Comparison of ENCODE assay signal across 17 cellular contexts in genomic region chrX:28189011-28189410, GRCh38.
DNase-seq lines count a peak whose midpoint lies in the region; ATAC-seq, FAIRE-seq and TF ChIP-seq lines count a peak whose summit lies in the region.
"Had no signal": no experiment of that assay in that cellular context is flagged by ENCODE, and none has a peak within 500 bp of the region (broad histone marks: within the 10 kb centered on the region; RNA-seq: fewer than 3 reads in every experiment).

No MANE protein-coding gene starts in this region.

- DNase-seq in AG04450 (ENCODE audit: low read depth, low spot score) (peak; percentile 47), MV-4-11 (lab: John Stamatoyannopoulos, UW) (peak; percentile 51), chondrocyte (ENCODE audit: low spot score) (no peak), kidney (no peak), left cardiac atrium (no peak), NCI-H69 (lab: John Stamatoyannopoulos, UW) (no peak)
- DNase-seq in stimulated activated effector memory CD8-positive, alpha-beta T cell treated with anti-CD3 and anti-CD28 coated beads, Interleukin-12 subunit alpha, Interleukin-12 subunit beta, amount 100 ng/mL, for 72 hours (ENCODE audit: low spot score in 2 of 2), result no peak
- DNase-seq: colonic mucosa, NCI-H1694, NCI-H510A treated with DMSO at 0.1 percent for 48 hours, occipital lobe, Peyer's patch, T-helper 1 cell had no signal

- H3K9ac ChIP-seq in kidney (ENCODE audit: low read length in 2 of 2), result no peak overlapping the region

- H3K4me1 Mint-ChIP-seq in chondrocyte (ENCODE audit: low read depth), result peaks cover 7% of the 10 kb centered on the region
- no peaks in the 10 kb centered on the region for H3K4me1 Mint-ChIP-seq in stimulated activated effector memory CD8-positive, alpha-beta T cell treated with anti-CD3 and anti-CD28 coated beads, Interleukin-12 subunit alpha, Interleukin-12 subunit beta, amount 100 ng/mL, for 72 hours
- H3K4me1 Mint-ChIP-seq: GM23338 had no signal

- POLR2A ChIA-PET in AG04450 (lab: Yijun Ruan, JAX), result no interaction called here

- FAIRE-seq in kidney (lab: Jason Lieb, UNC), result peak; percentile 60

- no peaks in the 10 kb centered on the region for H3K36me3 Mint-ChIP-seq in chondrocyte (ENCODE audit: low read depth)
- no peaks in the 10 kb centered on the region for H3K36me3 Mint-ChIP-seq in stimulated activated effector memory CD8-positive, alpha-beta T cell treated with anti-CD3 and anti-CD28 coated beads, Interleukin-12 subunit alpha, Interleukin-12 subunit beta, amount 100 ng/mL, for 72 hours

- no peaks in the 10 kb centered on the region for H3K4me1 ChIP-seq in kidney (ENCODE audit: control insufficient read depth in 1 of 2, insufficient read depth in 1 of 2, low read depth in 1 of 2, low read length in 2 of 2)
- H3K4me1 ChIP-seq: colonic mucosa, Peyer's patch had no signal

- peak overlapping the region; percentile 50 for H3K27ac Mint-ChIP-seq in chondrocyte (ENCODE audit: unreplicated experiment)
- no peak overlapping the region for H3K27ac Mint-ChIP-seq in stimulated activated effector memory CD8-positive, alpha-beta T cell treated with anti-CD3 and anti-CD28 coated beads, Interleukin-12 subunit alpha, Interleukin-12 subunit beta, amount 100 ng/mL, for 72 hours
- H3K27ac Mint-ChIP-seq: GM23338, mesothelial cell of epicardium had no signal

- H3K27ac ChIP-seq in AG04450 (ENCODE audit: low read depth, low read length) (no peak overlapping the region), kidney (ENCODE audit: low read depth in 2 of 2, low read length in 2 of 2) (no peak overlapping the region)
- H3K27ac ChIP-seq: colonic mucosa, Peyer's patch had no signal

- H3K4me3 Mint-ChIP-seq in chondrocyte (ENCODE audit: unreplicated experiment), result no peak overlapping the region
- no peak overlapping the region for H3K4me3 Mint-ChIP-seq in stimulated activated effector memory CD8-positive, alpha-beta T cell treated with anti-CD3 and anti-CD28 coated beads, Interleukin-12 subunit alpha, Interleukin-12 subunit beta, amount 100 ng/mL, for 72 hours
- H3K4me3 Mint-ChIP-seq: GM23338, mesothelial cell of epicardium had no signal

- no peaks in the 10 kb centered on the region for H3K36me3 ChIP-seq in kidney (ENCODE audit: control insufficient read depth in 1 of 2, insufficient read depth in 2 of 2, low read length in 2 of 2)
- H3K36me3 ChIP-seq: colonic mucosa, Peyer's patch had no signal

- H3K4me3 ChIP-seq in AG04450 (ENCODE audit: low read depth, low read length) (no peak overlapping the region), kidney (ENCODE audit: low read length in 2 of 2) (no peak overlapping the region)
- H3K4me3 ChIP-seq: colonic mucosa, GM23338, Peyer's patch had no signal

- no peaks in the 10 kb centered on the region for H3K27me3 Mint-ChIP-seq in chondrocyte (ENCODE audit: low read depth)

- H3K27me3 ChIP-seq in AG04450 (ENCODE audit: control insufficient read depth, insufficient read depth, low read length), result no peaks in the 10 kb centered on the region
- H3K27me3 ChIP-seq: colonic mucosa, Peyer's patch had no signal

- ATAC-seq in HG02763 (IDR thresholded peaks at IDR 0.05; ENCODE audit: unreplicated experiment), result no peak
- no peak for ATAC-seq in left cardiac atrium
- no peak for ATAC-seq in stimulated activated effector memory CD8-positive, alpha-beta T cell treated with anti-CD3 and anti-CD28 coated beads, Interleukin-12 subunit alpha, Interleukin-12 subunit beta, amount 100 ng/mL, for 72 hours
- ATAC-seq: activated CD4-positive, CD25-positive, alpha-beta regulatory T cell treated with anti-CD3 and anti-CD28 coated beads, Interleukin-2, amount 50 U/mL, for 24 hours; GM23338 had no signal

- CTCF ChIA-PET in AG04450 (lab: Charles Lee), result no interaction called here

- peaks cover 13% of the 10 kb centered on the region for H3K9me3 Mint-ChIP-seq in chondrocyte (ENCODE audit: low read depth)
- peaks cover 3% of the 10 kb centered on the region for H3K9me3 Mint-ChIP-seq in stimulated activated effector memory CD8-positive, alpha-beta T cell treated with anti-CD3 and anti-CD28 coated beads, Interleukin-12 subunit alpha, Interleukin-12 subunit beta, amount 100 ng/mL, for 72 hours
- H3K9me3 Mint-ChIP-seq: GM23338 had no signal

- H3K9me3 ChIP-seq in AG04450 (ENCODE audit: control insufficient read depth, insufficient read depth, low read length), result no peaks in the 10 kb centered on the region
- H3K9me3 ChIP-seq in kidney (ENCODE audit: control insufficient read depth in 1 of 2, low read length in 2 of 2), result no peaks in the 10 kb centered on the region
- H3K9me3 ChIP-seq: colonic mucosa, Peyer's patch had no signal

- no peak for TF ChIP-seq CTCF in AG04450 (IDR thresholded peaks at IDR 0.05; ENCODE audit: low read depth, low read length)
- no peak for TF ChIP-seq CTCF in chondrocyte (IDR thresholded peaks at IDR 0.05)
- no peak for TF ChIP-seq CTCF in kidney (IDR thresholded peaks at IDR 0.05; ENCODE audit: borderline replicate concordance, extremely low read depth, insufficient read depth)

- intact Hi-C loops in kidney (cut with DNase I) (no loop called here), left cardiac atrium (cut with DNase I) (no loop called here)

Comparison
In these comparisons a context has a peak if more than half of its experiments do, and no peak if none do; other contexts are left out.
1. DNase-seq: peak in AG04450 (single experiment) and MV-4-11 (single experiment); none in chondrocyte (single experiment), kidney (single experiment), left cardiac atrium (single experiment), stimulated activated effector memory CD8-positive, alpha-beta T cell treated with anti-CD3 and anti-CD28 coated beads, Interleukin-12 subunit alpha, Interleukin-12 subunit beta, amount 100 ng/mL, for 72 hours (0 of 2) and NCI-H69 (single experiment).